Comparison of ENCODE assay signal across 18 cellular contexts in the genomic region with DNA sequence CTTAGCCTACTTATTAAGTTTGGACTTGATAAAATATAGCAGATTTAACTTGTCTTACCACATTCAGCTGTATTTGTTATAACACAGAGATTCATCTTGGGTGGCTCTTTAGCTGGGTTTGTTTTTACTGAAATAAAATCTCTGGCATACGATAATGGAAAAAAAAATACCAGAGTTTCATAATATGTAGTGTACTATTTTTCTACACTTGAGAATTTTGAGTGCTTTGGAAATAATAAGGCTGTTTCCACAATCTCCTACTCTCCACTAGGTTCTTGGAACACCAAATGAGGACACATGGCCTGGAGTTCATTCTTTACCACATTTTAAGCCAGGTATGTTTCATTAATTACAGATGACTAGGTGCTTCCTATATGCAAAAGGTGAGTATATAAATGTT.
DNase-seq lines count a peak whose midpoint lies in the region; ATAC-seq and TF ChIP-seq lines count a peak whose summit lies in the region.
"Had no signal": no experiment of that assay in that cellular context is flagged by ENCODE, and none has a peak within 500 bp of the region (broad histone marks: within the 10 kb centered on the region; RNA-seq: fewer than 3 reads in every experiment).

No MANE protein-coding gene starts in this region.

- H4K20me1 ChIP-seq in PC-9 (ENCODE audit: insufficient read depth) = no peaks in the 10 kb centered on the region

- no peak overlapping the region for H3K4me3 ChIP-seq in heart right ventricle
- no peak overlapping the region for H3K4me3 ChIP-seq in right atrium auricular region
- H3K4me3 ChIP-seq in left ventricle myocardium inferior = no peak overlapping the region
- no peak overlapping the region for H3K4me3 ChIP-seq in aorta (ENCODE audit: low read length in 2 of 2)
- no peak overlapping the region for H3K4me3 ChIP-seq in gastrocnemius medialis
- H3K4me3 ChIP-seq in PC-9 = no peak overlapping the region
- H3K4me3 ChIP-seq: A549, GM12878 had no signal

- H3K36me3 ChIP-seq in heart right ventricle (no peaks in the 10 kb centered on the region), right atrium auricular region (no peaks in the 10 kb centered on the region), left ventricle myocardium inferior (no peaks in the 10 kb centered on the region), aorta (ENCODE audit: control insufficient read depth in 1 of 2, insufficient read depth in 2 of 2, low read length in 1 of 2) (no peaks in the 10 kb centered on the region), gastrocnemius medialis (no peaks in the 10 kb centered on the region), PC-9 (ENCODE audit: low read depth) (no peaks in the 10 kb centered on the region)

- no peaks in the 10 kb centered on the region for H3K9me2 ChIP-seq in PC-9 (ENCODE audit: insufficient read depth)

- H3K4me1 ChIP-seq in heart right ventricle (peaks cover 0 to 11% (median 4%) of the 10 kb centered on the region in 9 donors), right atrium auricular region (no peaks in the 10 kb centered on the region), left ventricle myocardium inferior (no peaks in the 10 kb centered on the region), aorta (ENCODE audit: control insufficient read depth in 1 of 2, insufficient read depth in 2 of 2, low read length in 2 of 2) (peaks cover 3% of the 10 kb centered on the region in 2 donors), gastrocnemius medialis (no peaks in the 10 kb centered on the region), PC-9 (replicated peaks; ENCODE audit: insufficient read depth) (no peaks in the 10 kb centered on the region)
- H3K4me1 ChIP-seq: A549 had no signal

- in situ Hi-C loops in gastrocnemius medialis (cut with MboI; ENCODE audit: low sequenced_read_pairs in 4 of 4) = loop anchor here in 2 of 4 donors (25.0 kb wide), 2 partner anchors 483 to 583 kb away; a partner anchor contains a TSS

- no peak for TF ChIP-seq POLR2A in gastrocnemius medialis (IDR thresholded peaks at IDR 0.05)

- CTCF ChIA-PET in PC-9 (lab: Charles Lee) = no interaction called here

- no peak overlapping the region for H3K4me3 Mint-ChIP-seq in osteocyte (ENCODE audit: unreplicated experiment)

- TF ChIP-seq CTCF in heart right ventricle (IDR thresholded peaks at IDR 0.05) = no peak
- no peak for TF ChIP-seq CTCF in right atrium auricular region (IDR thresholded peaks at IDR 0.05)
- no peak for TF ChIP-seq CTCF in left ventricle myocardium inferior (IDR thresholded peaks at IDR 0.05; ENCODE audit: borderline replicate concordance)
- TF ChIP-seq CTCF in osteocyte (IDR thresholded peaks at IDR 0.05) = no peak
- no peak for TF ChIP-seq CTCF in gastrocnemius medialis (IDR thresholded peaks at IDR 0.05 in 4 of 5, conservative IDR thresholded peaks at IDR 0.05 in 1 of 5)
- TF ChIP-seq CTCF in PC-9 (conservative IDR thresholded peaks at IDR 0.05) = no peak

- no TSS peak for BruUV-seq in PC-9 (replicated peaks; lab: Mats Ljungman, UMichigan)

- no peaks in the 10 kb centered on the region for H3K9me3 ChIP-seq in heart right ventricle
- H3K9me3 ChIP-seq in right atrium auricular region = no peaks in the 10 kb centered on the region
- no peaks in the 10 kb centered on the region for H3K9me3 ChIP-seq in left ventricle myocardium inferior (replicated peaks)
- no peaks in the 10 kb centered on the region for H3K9me3 ChIP-seq in aorta (ENCODE audit: control insufficient read depth, low read length)
- no peaks in the 10 kb centered on the region for H3K9me3 ChIP-seq in gastrocnemius medialis
- no peaks in the 10 kb centered on the region for H3K9me3 ChIP-seq in PC-9 (ENCODE audit: insufficient read depth, low read depth)
- H3K9me3 ChIP-seq: A549 had no signal

- DNase-seq in heart right ventricle (no peak), right atrium auricular region (ENCODE audit: low spot score) (no peak), left ventricle myocardium inferior (no peak), osteocyte (ENCODE audit: extremely low spot score, unreplicated experiment) (no peak), aorta (no peak), gastrocnemius medialis (no peak), SHP77 treated with DMSO at 0.1 percent for 48 hours (lab: John Stamatoyannopoulos, UW) (no peak), PC-9 (no peak)
- DNase-seq: C1 segment of cervical spinal cord, GDM1, GOT3, NCI-H1417 treated with DMSO at 0.1 percent for 48 hours, NCI-H1930, NCI-H2171, NCI-H446 treated with DMSO at 0.1 percent for 48 hours, NCI-H82 had no signal

- no peak overlapping the region for H3K4me2 ChIP-seq in PC-9
- H3K4me2 ChIP-seq: A549 had no signal

- H3F3A ChIP-seq in PC-9 (ENCODE audit: insufficient read depth, low read depth) = no peaks in the 10 kb centered on the region

- H3K27me3 Mint-ChIP-seq in osteocyte (ENCODE audit: unreplicated experiment) = no peaks in the 10 kb centered on the region

- H3K4me1 Mint-ChIP-seq in osteocyte (ENCODE audit: unreplicated experiment) = peaks cover 58% of the 10 kb centered on the region

- H2AFZ ChIP-seq in PC-9 = no peak overlapping the region

- no peaks in the 10 kb centered on the region for H3K79me2 ChIP-seq in PC-9 (ENCODE audit: low read depth)

- H3K36me3 Mint-ChIP-seq in osteocyte (ENCODE audit: unreplicated experiment) = peaks cover 18% of the 10 kb centered on the region

- H3K27ac ChIP-seq in heart right ventricle (peak overlapping the region in 1 of 10 donors; percentile 1), right atrium auricular region (no peak overlapping the region), left ventricle myocardium inferior (replicated peaks) (peak overlapping the region; percentile 22), aorta (ENCODE audit: low read depth in 1 of 2, low read length in 2 of 2) (no peak overlapping the region), gastrocnemius medialis (no peak overlapping the region), PC-9 (no peak overlapping the region)
- H3K27ac ChIP-seq: A549 had no signal

- H3K9me3 Mint-ChIP-seq in osteocyte (ENCODE audit: unreplicated experiment) = no peaks in the 10 kb centered on the region

- H3K27ac Mint-ChIP-seq in osteocyte (ENCODE audit: unreplicated experiment) = peak overlapping the region; percentile 69

- 71 to 74% methylated on average over 1 of the region's 1 CpG for WGBS in heart right ventricle, 2 donors
- WGBS in aorta, 2 donors = 2 to 6% methylated on average over 1 of the region's 1 CpG

- H3K27me3 ChIP-seq in heart right ventricle = no peaks in the 10 kb centered on the region
- H3K27me3 ChIP-seq in right atrium auricular region = no peaks in the 10 kb centered on the region
- no peaks in the 10 kb centered on the region for H3K27me3 ChIP-seq in left ventricle myocardium inferior (ENCODE audit: low read depth)
- H3K27me3 ChIP-seq in aorta (ENCODE audit: control insufficient read depth in 1 of 2, insufficient read depth in 2 of 2, low read length in 1 of 2) = no peaks in the 10 kb centered on the region
- H3K27me3 ChIP-seq in gastrocnemius medialis = no peaks in the 10 kb centered on the region
- no peaks in the 10 kb centered on the region for H3K27me3 ChIP-seq in PC-9 (ENCODE audit: insufficient read depth, low read depth)

- intact Hi-C loops in heart right ventricle (cut with DNase I) = no loop called here
- intact Hi-C loops in left ventricle myocardium inferior (cut with micrococcal nuclease) = no loop called here
- intact Hi-C loops in aorta (cut with DNase I) = loop anchor here in 1 of 2 donors (10.0 kb wide), 1 partner anchor 739 kb away; no protein-coding TSS in a partner anchor
- intact Hi-C loops in gastrocnemius medialis (cut with DNase I; ENCODE audit: low total_unique reads) = no loop called here
- intact Hi-C loops in PC-9 (cut with micrococcal nuclease; ENCODE audit: unreplicated experiment) = loop anchor here (10.0 kb wide), 1 partner anchor 739 kb away; no protein-coding TSS in a partner anchor

- peak in 5 of 8 donors; percentile 17 to 75 (median 40) for ATAC-seq in heart right ventricle
- ATAC-seq in aorta (ENCODE audit: low FRiP score) = peak; percentile 66
- ATAC-seq in gastrocnemius medialis = no peak
- ATAC-seq: A549, GM12878 had no signal

- POLR2A ChIA-PET in PC-9 (lab: Charles Lee; ENCODE audit: unreplicated experiment) = interaction anchor here (0.6 kb wide), 1 partner anchor 100 kb away, joined by 3 read pairs; no protein-coding TSS in a partner anchor

Comparison
In these comparisons a context has a peak if more than half of its experiments do, and no peak if none do; other contexts are left out.
1. ATAC-seq: peak in heart right ventricle (5 of 8) and aorta (single experiment); none in gastrocnemius medialis (0 of 2).